Comparison of ENCODE assay signal across 8 cellular contexts in genomic region chr12:57893460-57894353, GRCh38. TPM values are rescaled to one million over a fixed set of nuclear protein-coding genes. Genes with fewer than 3 reads are reported as not detected.
DNase-seq lines count a peak whose midpoint lies in the region; ATAC-seq, FAIRE-seq and TF ChIP-seq lines count a peak whose summit lies in the region.

No MANE protein-coding gene starts in this region.

- POLR2A ChIA-PET in activated CD4-positive, alpha-beta T cell treated with anti-CD3 and anti-CD28 coated beads for 36 hours (lab: Charles Lee), result interaction anchor here (0.6 to 1.0 kb wide), 2 partner anchors 29 to 99 kb away, joined by 3 read pairs; no protein-coding TSS in a partner anchor

- H3K9me3 ChIP-seq in breast epithelium, result no peaks in the 10 kb centered on the region

- no peak for ATAC-seq in HG02678 (IDR thresholded peaks at IDR 0.05; ENCODE audit: unreplicated experiment)
- ATAC-seq in activated CD4-positive, alpha-beta T cell treated with anti-CD3 and anti-CD28 coated beads for 36 hours, result no peak

- no peak overlapping the region for H3K27ac Mint-ChIP-seq in activated CD4-positive, alpha-beta T cell treated with anti-CD3 and anti-CD28 coated beads for 36 hours

- peaks cover 31 to 47% of the 10 kb centered on the region in 2 donors for H3K4me1 ChIP-seq in breast epithelium

- no peaks in the 10 kb centered on the region for H3K9me3 Mint-ChIP-seq in activated CD4-positive, alpha-beta T cell treated with anti-CD3 and anti-CD28 coated beads for 36 hours (ENCODE audit: low read depth)

- FAIRE-seq in GM12891 (lab: Jason Lieb, UNC), result no peak

- CTCF ChIA-PET in activated CD4-positive, alpha-beta T cell treated with anti-CD3 and anti-CD28 coated beads for 36 hours (lab: Charles Lee), result interaction anchor here (0.7 to 4.2 kb wide), 4 partner anchors 9 to 99 kb away, joined by 4 to 17 read pairs (median 6); no protein-coding TSS in a partner anchor

- H3K4me3 ChIP-seq in breast epithelium (peak overlapping the region in 2 of 3 donors; percentile 8 to 32), skin epidermis (no peak overlapping the region)

- peaks cover 2% of the 10 kb centered on the region for H3K27me3 Mint-ChIP-seq in activated CD4-positive, alpha-beta T cell treated with anti-CD3 and anti-CD28 coated beads for 36 hours

- no peaks in the 10 kb centered on the region for H3K27me3 ChIP-seq in breast epithelium

- H3K4me1 Mint-ChIP-seq in activated CD4-positive, alpha-beta T cell treated with anti-CD3 and anti-CD28 coated beads for 36 hours, result peaks cover 45% of the 10 kb centered on the region

- DNase-seq in DMS 273 treated with DMSO at 0.1 percent for 48 hours (lab: John Stamatoyannopoulos, UW), result peak; percentile 43
- peak; percentile 67 to 81 for DNase-seq in NCI-H2081 (lab: John Stamatoyannopoulos, UW)
- DNase-seq in breast epithelium (ENCODE audit: low spot score in 2 of 2), result peak; percentile 92 to 93
- peak; percentile 59 for DNase-seq in iPS-NIHi11 (ENCODE audit: low spot score)
- no peak for DNase-seq in GM12891 (ENCODE audit: insufficient read length, low spot score)
- DNase-seq in activated CD4-positive, alpha-beta T cell treated with anti-CD3 and anti-CD28 coated beads for 36 hours, result no peak

- TF ChIP-seq POLR2A in breast epithelium (IDR thresholded peaks at IDR 0.05), result no peak
- no peak for TF ChIP-seq POLR2A in GM12891 (IDR thresholded peaks at IDR 0.05; ENCODE audit: low read depth, low read length)

- peak in 2 of 3 donors; percentile 27 to 35 for TF ChIP-seq CTCF in breast epithelium (IDR thresholded peaks at IDR 0.05)

- H3K27ac ChIP-seq in breast epithelium (peak overlapping the region; percentile 94 to 98), skin epidermis (peak overlapping the region in 20 of 21 experiments; percentile 41 to 100 (median 98))

- H3K36me3 ChIP-seq in breast epithelium, result no peaks in the 10 kb centered on the region

- intact Hi-C loops in breast epithelium (cut with DNase I; ENCODE audit: low total_unique reads), result no loop called here
- intact Hi-C loops in activated CD4-positive, alpha-beta T cell treated with anti-CD3 and anti-CD28 coated beads for 36 hours (cut with DNase I, micrococcal nuclease), result no loop called here

- H3K4me3 Mint-ChIP-seq in activated CD4-positive, alpha-beta T cell treated with anti-CD3 and anti-CD28 coated beads for 36 hours, result no peak overlapping the region

- no peaks in the 10 kb centered on the region for H3K36me3 Mint-ChIP-seq in activated CD4-positive, alpha-beta T cell treated with anti-CD3 and anti-CD28 coated beads for 36 hours (ENCODE audit: low read depth)

TF ChIP-seq in GM12891, 5 proteins besides CTCF, POLR2A, EP300 and RAD21:
- no peak for TF ChIP-seq TAF1 (IDR thresholded peaks at IDR 0.05; ENCODE audit: low read depth, low read length)
- TF ChIP-seq POU2F2 (IDR thresholded peaks at IDR 0.05; ENCODE audit: low read depth, low read length), result no peak
- no peak for TF ChIP-seq PAX5 (IDR thresholded peaks at IDR 0.05; ENCODE audit: insufficient read depth, low read length, severe bottlenecking)
- no peak for TF ChIP-seq SPI1 (IDR thresholded peaks at IDR 0.05; ENCODE audit: low read depth, low read length)
- TF ChIP-seq POLR2AphosphoS5 (IDR thresholded peaks at IDR 0.05; ENCODE audit: low read depth, low read length), result no peak

RNA-seq across cellular contexts. Expression of gene CTDSP2, which starts 47.2 kb away (rescaled TPM):
- 100 to 1,000 TPM; 144 to 175 (median 167) TPM for total RNA-seq in breast epithelium
- 38.8 TPM for polyA plus RNA-seq in GM12891 (2012; ENCODE audit: low read depth, missing spikeins)
- total RNA-seq in activated CD4-positive, alpha-beta T cell treated with anti-CD3 and anti-CD28 coated beads for 36 hours, result 10 to 100 TPM; 80.9 to 85.4 TPM

RNA-seq across cellular contexts. Expression of gene ATP23, which starts 47.7 kb away (rescaled TPM):
- total RNA-seq in breast epithelium, result 10 to 100 TPM in 2 of 3 donors, 1 to 10 TPM in 1; 6.4 to 33.1 (median 13.4) TPM
- 11.8 TPM for polyA plus RNA-seq in GM12891 (2012; ENCODE audit: low read depth, missing spikeins)
- 10 to 100 TPM; 17.8 to 17.9 TPM for total RNA-seq in activated CD4-positive, alpha-beta T cell treated with anti-CD3 and anti-CD28 coated beads for 36 hours

Comparison
In these comparisons a context has a peak if more than half of its experiments do, and no peak if none do; other contexts are left out.
1. DNase-seq: peak in DMS 273 treated with DMSO at 0.1 percent for 48 hours (single experiment), NCI-H2081 (2 of 2), breast epithelium (2 of 2) and iPS-NIHi11 (single experiment); none in GM12891 (single experiment) and activated CD4-positive, alpha-beta T cell treated with anti-CD3 and anti-CD28 coated beads for 36 hours (single experiment).
2. H3K4me3 ChIP-seq: peak in breast epithelium (2 of 3); none in skin epidermis (0 of 7).